ENCODE assay signal across 21 cellular contexts in the genomic region with DNA sequence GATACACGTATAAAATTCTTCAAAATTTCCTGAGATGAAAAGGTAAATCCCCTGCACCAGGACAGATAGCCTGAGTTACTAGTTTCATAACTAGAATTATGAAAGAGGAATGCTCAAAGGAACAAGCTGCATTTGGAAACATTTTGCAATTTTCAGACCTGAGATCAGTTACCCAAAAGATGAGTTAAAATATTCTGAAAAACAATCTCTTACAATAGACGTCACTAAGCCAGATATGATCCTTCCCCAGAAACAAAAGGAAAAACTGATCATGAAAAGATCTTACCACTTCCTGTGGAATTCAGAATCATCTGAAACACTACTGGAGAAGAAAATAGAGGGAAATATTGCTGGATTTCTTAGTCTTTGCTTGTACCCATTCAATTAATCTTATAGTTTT.
A peak's percentile ranks its signal among the peaks of the same experiment; 100 is the strongest.
DNase-seq lines count a peak whose midpoint lies in the region; ATAC-seq and TF ChIP-seq lines count a peak whose summit lies in the region.
"Had no signal": no experiment of that assay in that cellular context is flagged by ENCODE, and none has a peak within 500 bp of the region (broad histone marks: within the 10 kb centered on the region; RNA-seq: fewer than 3 reads in every experiment).

No MANE protein-coding gene starts in this region.

- H3K4me1 ChIP-seq in A673 (ENCODE audit: insufficient read depth, low read length, poor library complexity, severe bottlenecking) = peaks cover 46% of the 10 kb centered on the region
- H3K4me1 ChIP-seq: colonic mucosa had no signal

- no peaks in the 10 kb centered on the region for H3K9me3 ChIP-seq in A673 (ENCODE audit: low read depth, low read length, poor library complexity, severe bottlenecking)
- H3K9me3 ChIP-seq: colonic mucosa, vagina had no signal

- POLR2A ChIA-PET in A673 (lab: Charles Lee; ENCODE audit: low non-redundant PET) = no interaction called here

- no TSS peak for BruUV-seq in A673 (replicated peaks; lab: Mats Ljungman, UMichigan)

- CTCF ChIA-PET in A673 (lab: Charles Lee) = interaction anchor here (0.7 kb wide), 1 partner anchor 16 kb away, joined by 8 read pairs; no protein-coding TSS in a partner anchor

- H3K27me3 ChIP-seq in A673 (replicated peaks; ENCODE audit: insufficient read depth, low read depth, low read length, poor library complexity) = no peaks in the 10 kb centered on the region
- H3K27me3 ChIP-seq: colonic mucosa, neural progenitor cell, vagina had no signal

- H3K4me3 ChIP-seq in A673 (ENCODE audit: low read depth, low read length, poor library complexity, severe bottlenecking) (no peak overlapping the region), choroid plexus epithelial cell (ENCODE audit: low read depth, low read length) (no peak overlapping the region)
- H3K4me3 ChIP-seq: colonic mucosa, GM12878, neural progenitor cell, vagina had no signal

- DNase-seq in A673 (ENCODE audit: low spot score) (peak; percentile 51), EL (peak; percentile 17), choroid plexus epithelial cell (ENCODE audit: low read depth) (peak; percentile 89), omental fat pad (ENCODE audit: low spot score) (no peak), islet precursor cell (no peak), NCI-H526 (lab: John Stamatoyannopoulos, UW) (no peak), NCI-H2107 (lab: John Stamatoyannopoulos, UW) (no peak)
- DNase-seq: activated CD4-positive, alpha-beta T cell treated with anti-CD3 and anti-CD28 coated beads for 4 hours; colonic mucosa; kidney; MV-4-11; NCI-H1930; NCI-H510A; OCI-M1; retina had no signal

- peak overlapping the region; percentile 77 for H3K27ac ChIP-seq in A673 (ENCODE audit: low read depth, low read length, poor library complexity, severe bottlenecking)
- H3K27ac ChIP-seq: colonic mucosa, epithelial cell of prostate, neural progenitor cell had no signal

- ATAC-seq in omental fat pad (ENCODE audit: low FRiP score) = peak; percentile 32
- no peak for ATAC-seq in GM18858 (IDR thresholded peaks at IDR 0.05; ENCODE audit: unreplicated experiment)
- ATAC-seq: GM12878, HepG2 had no signal

- intact Hi-C loops in A673 (cut with micrococcal nuclease; ENCODE audit: unreplicated experiment) = loop anchor here (5.0 kb wide), 1 partner anchor 306 kb away; no protein-coding TSS in a partner anchor

- TF ChIP-seq CTCF in A673 (conservative IDR thresholded peaks at IDR 0.05; ENCODE audit: low read depth, low read length) (no peak), choroid plexus epithelial cell (conservative IDR thresholded peaks at IDR 0.05; ENCODE audit: low read depth, low read length) (no peak), omental fat pad (IDR thresholded peaks at IDR 0.05) (no peak)

- no peaks in the 10 kb centered on the region for H3K36me3 ChIP-seq in A673 (ENCODE audit: insufficient read depth, low read length, poor library complexity, severe bottlenecking)
- H3K36me3 ChIP-seq: colonic mucosa, neural progenitor cell, vagina had no signal

Comparison
In these comparisons a context has a peak if more than half of its experiments do, and no peak if none do; other contexts are left out.
1. DNase-seq: peak in A673 (single experiment), EL (single experiment) and choroid plexus epithelial cell (single experiment); none in omental fat pad (single experiment), islet precursor cell (single experiment), NCI-H526 (0 of 2) and NCI-H2107 (single experiment).